Comparison of ENCODE assay signal across 8 cellular contexts in genomic region chr21:46639489-46640386, GRCh38. TPM values are rescaled to one million over a fixed set of nuclear protein-coding genes. Genes with fewer than 3 reads are reported as not detected.
DNase-seq lines count a peak whose midpoint lies in the region; ATAC-seq and TF ChIP-seq lines count a peak whose summit lies in the region.

No MANE protein-coding gene starts in this region.

- peaks cover 26% of the 10 kb centered on the region for H3K79me2 ChIP-seq in PC-9 (ENCODE audit: low read depth)

- no peaks in the 10 kb centered on the region for H3F3A ChIP-seq in PC-9 (ENCODE audit: insufficient read depth, low read depth)

- CTCF ChIA-PET in PC-9 (lab: Charles Lee): no interaction called here

- no TSS peak for BruUV-seq in PC-9 (replicated peaks; lab: Mats Ljungman, UMichigan)

- no peaks in the 10 kb centered on the region for H3K9me2 ChIP-seq in PC-9 (ENCODE audit: insufficient read depth)

- H3K4me1 ChIP-seq in PC-9 (replicated peaks; ENCODE audit: insufficient read depth): peaks cover 7% of the 10 kb centered on the region; the same call in 1 of the 2 replicates
- peaks cover 35 to 56% of the 10 kb centered on the region in 2 donors for H3K4me1 ChIP-seq in thoracic aorta (ENCODE audit: control insufficient read depth in 1 of 2, low read depth in 2 of 2)

- intact Hi-C loops in PC-9 (cut with micrococcal nuclease; ENCODE audit: unreplicated experiment): no loop called here

- no peak overlapping the region for H3K4me3 ChIP-seq in PC-9
- no peak overlapping the region for H3K4me3 ChIP-seq in epithelial cell of proximal tubule (ENCODE audit: low read depth, low read length)
- H3K4me3 ChIP-seq in thoracic aorta: no peak overlapping the region

- no peaks in the 10 kb centered on the region for H3K9me3 Mint-ChIP-seq in activated T-cell treated with anti-CD3 and anti-CD28 coated beads, Interleukin-2, amount 50 U/mL, for 72 hours
- no peaks in the 10 kb centered on the region for H3K9me3 Mint-ChIP-seq in stimulated activated memory B cell treated with anti-CD40 and anti-IgM and Interleukin-4, amounts not matched to agents 10 μg/mL and 1 μg/mL and 100 μg/mL, for 72 hours

- H3K27ac Mint-ChIP-seq in activated T-cell treated with anti-CD3 and anti-CD28 coated beads, Interleukin-2, amount 50 U/mL, for 72 hours: peak overlapping the region; percentile 86
- no peak overlapping the region for H3K27ac Mint-ChIP-seq in stimulated activated memory B cell treated with anti-CD40 and anti-IgM and Interleukin-4, amounts not matched to agents 10 μg/mL and 1 μg/mL and 100 μg/mL, for 72 hours

- no peak overlapping the region for H2AFZ ChIP-seq in PC-9

- no peak for ATAC-seq in activated T-cell treated with anti-CD3 and anti-CD28 coated beads, Interleukin-2, amount 50 U/mL, for 72 hours (replicated peaks in 1 of 2)
- no peak for ATAC-seq in thoracic aorta (ENCODE audit: insufficient number of reproducible peaks, low FRiP score, low read depth)
- ATAC-seq in HG02610 (IDR thresholded peaks at IDR 0.05; ENCODE audit: unreplicated experiment): no peak
- ATAC-seq in stimulated activated memory B cell treated with anti-CD40 and anti-IgM and Interleukin-4, amounts not matched to agents 10 μg/mL and 1 μg/mL and 100 μg/mL, for 72 hours: no peak
- no peak for ATAC-seq in esophagus mucosa

- POLR2A ChIA-PET in PC-9 (lab: Charles Lee; ENCODE audit: unreplicated experiment): no interaction called here

- H3K36me3 ChIP-seq in PC-9 (ENCODE audit: low read depth) (no peaks in the 10 kb centered on the region), thoracic aorta (peaks cover 20% of the 10 kb centered on the region)

- H3K27me3 Mint-ChIP-seq in activated T-cell treated with anti-CD3 and anti-CD28 coated beads, Interleukin-2, amount 50 U/mL, for 72 hours (ENCODE audit: low read depth): no peaks in the 10 kb centered on the region
- H3K27me3 Mint-ChIP-seq in stimulated activated memory B cell treated with anti-CD40 and anti-IgM and Interleukin-4, amounts not matched to agents 10 μg/mL and 1 μg/mL and 100 μg/mL, for 72 hours: no peaks in the 10 kb centered on the region

- H3K36me3 Mint-ChIP-seq in activated T-cell treated with anti-CD3 and anti-CD28 coated beads, Interleukin-2, amount 50 U/mL, for 72 hours (ENCODE audit: insufficient read depth in 2 of 2): peaks cover 14 to 43% of the 10 kb centered on the region in 2 donors
- peaks cover 43% of the 10 kb centered on the region for H3K36me3 Mint-ChIP-seq in stimulated activated memory B cell treated with anti-CD40 and anti-IgM and Interleukin-4, amounts not matched to agents 10 μg/mL and 1 μg/mL and 100 μg/mL, for 72 hours

- H3K4me2 ChIP-seq in PC-9: no peak overlapping the region

- DNase-seq in activated T-cell treated with anti-CD3 and anti-CD28 coated beads, Interleukin-2, amount 50 U/mL, for 72 hours: no peak
- DNase-seq in activated T-cell treated with anti-CD3 and anti-CD28 coated beads, Interleukin-2, amount 50 U/mL, for 1 hour: no peak
- DNase-seq in PC-9 (no peak), epithelial cell of proximal tubule (ENCODE audit: low read depth) (no peak), thoracic aorta (ENCODE audit: low spot score) (no peak)

- H3K4me3 Mint-ChIP-seq in activated T-cell treated with anti-CD3 and anti-CD28 coated beads, Interleukin-2, amount 50 U/mL, for 72 hours: peak overlapping the region; percentile 74 to 95
- H3K4me3 Mint-ChIP-seq in stimulated activated memory B cell treated with anti-CD40 and anti-IgM and Interleukin-4, amounts not matched to agents 10 μg/mL and 1 μg/mL and 100 μg/mL, for 72 hours: no peak overlapping the region

- H3K27me3 ChIP-seq in PC-9 (ENCODE audit: insufficient read depth, low read depth) (no peaks in the 10 kb centered on the region), thoracic aorta (replicated peaks; ENCODE audit: insufficient read depth) (no peaks in the 10 kb centered on the region)

- H3K27ac ChIP-seq in PC-9 (no peak overlapping the region), thoracic aorta (no peak overlapping the region)

- H3K9me3 ChIP-seq in PC-9 (ENCODE audit: insufficient read depth, low read depth): no peaks in the 10 kb centered on the region
- no peaks in the 10 kb centered on the region for H3K9me3 ChIP-seq in thoracic aorta

- TF ChIP-seq CTCF in PC-9 (conservative IDR thresholded peaks at IDR 0.05): peak; percentile 49; the same call in 1 of the 2 replicates
- TF ChIP-seq CTCF in epithelial cell of proximal tubule (conservative IDR thresholded peaks at IDR 0.05; ENCODE audit: low read depth, low read length): peak; percentile 43
- peak; percentile 31 for TF ChIP-seq CTCF in thoracic aorta (IDR thresholded peaks at IDR 0.05)

- H4K20me1 ChIP-seq in PC-9 (ENCODE audit: insufficient read depth): no peaks in the 10 kb centered on the region

- peaks cover 61% of the 10 kb centered on the region for H3K4me1 Mint-ChIP-seq in activated T-cell treated with anti-CD3 and anti-CD28 coated beads, Interleukin-2, amount 50 U/mL, for 72 hours (ENCODE audit: low read depth)
- H3K4me1 Mint-ChIP-seq in stimulated activated memory B cell treated with anti-CD40 and anti-IgM and Interleukin-4, amounts not matched to agents 10 μg/mL and 1 μg/mL and 100 μg/mL, for 72 hours: peaks cover 57% of the 10 kb centered on the region

RNA-seq across cellular contexts. Expression of gene PRMT2, which starts 4.3 kb away (rescaled TPM):
- total RNA-seq in activated T-cell treated with anti-CD3 and anti-CD28 coated beads, Interleukin-2, amount 50 U/mL, for 72 hours: 10 to 100 TPM; 81.3 to 95.1 TPM
- total RNA-seq in PC-9 (2021) (64.5 and 82.0 TPM in 2 replicates), epithelial cell of proximal tubule (86.2 and 98.8 TPM in 2 replicates), thoracic aorta (100 to 1,000 TPM; 125 to 126 TPM), esophagus mucosa (71.1 TPM)

RNA-seq across cellular contexts. Expression of gene S100B, which starts 34.9 kb away (rescaled TPM):
- under 1 TPM in 1 of 2 donors, not detected in 1; 0.72 TPM for total RNA-seq in activated T-cell treated with anti-CD3 and anti-CD28 coated beads, Interleukin-2, amount 50 U/mL, for 72 hours
- total RNA-seq in PC-9 (2021): not detected in 2 replicates
- total RNA-seq in epithelial cell of proximal tubule: not detected in 2 replicates
- 1 to 10 TPM; 4.7 to 8.4 TPM for total RNA-seq in thoracic aorta
- 0.64 TPM for total RNA-seq in esophagus mucosa
